In genomic region chr3:4981688-4982494, GRCh38 we compare ENCODE assay signal across 8 cellular contexts. TPM values are rescaled to one million over a fixed set of nuclear protein-coding genes. Genes with fewer than 3 reads are reported as not detected.
A peak's percentile ranks its signal among the peaks of the same experiment; 100 is the strongest.
DNase-seq lines count a peak whose midpoint lies in the region; ATAC-seq and TF ChIP-seq lines count a peak whose summit lies in the region.

No MANE protein-coding gene starts in this region.

- H3K4me1 ChIP-seq in CD4-positive, alpha-beta memory T cell (ENCODE audit: insufficient read depth, low read length), result peaks cover 66% of the 10 kb centered on the region
- peaks cover 34 to 60% of the 10 kb centered on the region in 2 donors for H3K4me1 ChIP-seq in thoracic aorta (ENCODE audit: control insufficient read depth in 1 of 2, low read depth in 2 of 2)

- H3K27me3 Mint-ChIP-seq in CD4-positive, alpha-beta memory T cell, result no peaks in the 10 kb centered on the region
- H3K27me3 Mint-ChIP-seq in activated naive CD8-positive, alpha-beta T cell treated with anti-CD3 and anti-CD28 coated beads for 36 hours, result peaks cover 16% of the 10 kb centered on the region

- H3K9me3 Mint-ChIP-seq in CD4-positive, alpha-beta memory T cell, result no peaks in the 10 kb centered on the region
- no peaks in the 10 kb centered on the region for H3K9me3 Mint-ChIP-seq in activated naive CD8-positive, alpha-beta T cell treated with anti-CD3 and anti-CD28 coated beads for 36 hours

- POLR2A ChIA-PET in CD4-positive, alpha-beta memory T cell (lab: Charles Lee; ENCODE audit: partially characterized antibody), result interaction anchor here (0.9 to 14.0 kb wide), 6 partner anchors 34 to 160 kb away, joined by 3 to 580 read pairs (median 70); no protein-coding TSS in a partner anchor

- H3K36me3 ChIP-seq in CD4-positive, alpha-beta memory T cell (ENCODE audit: insufficient read depth, low read length), result peaks cover 26% of the 10 kb centered on the region
- H3K36me3 ChIP-seq in thoracic aorta, result peaks cover 9% of the 10 kb centered on the region

- intact Hi-C loops in CD4-positive, alpha-beta memory T cell (cut with micrococcal nuclease), result loop anchor here (2.0 kb wide), 2 partner anchors 77 to 261 kb away; no protein-coding TSS in a partner anchor

- peak; percentile 61 for TF ChIP-seq CTCF in thoracic aorta (IDR thresholded peaks at IDR 0.05)

- no peaks in the 10 kb centered on the region for H3K27me3 ChIP-seq in CD4-positive, alpha-beta memory T cell (ENCODE audit: insufficient read depth, low read length)
- no peaks in the 10 kb centered on the region for H3K27me3 ChIP-seq in thoracic aorta (replicated peaks; ENCODE audit: insufficient read depth)

- no peak for DNase-seq in CD4-positive, alpha-beta memory T cell
- DNase-seq in HuH-7.5 (ENCODE audit: low spot score) (peak; percentile 79), kidney glomerular epithelial cell (lab: John Stamatoyannopoulos, UW) (peak; percentile 80), thoracic aorta (ENCODE audit: low spot score) (no peak), AG20443 (ENCODE audit: low spot score) (no peak)
- no peak for DNase-seq in activated naive CD8-positive, alpha-beta T cell treated with anti-CD3 and anti-CD28 coated beads for 36 hours

- peaks cover 32 to 63% of the 10 kb centered on the region in 2 donors for H3K36me3 Mint-ChIP-seq in CD4-positive, alpha-beta memory T cell
- H3K36me3 Mint-ChIP-seq in activated naive CD8-positive, alpha-beta T cell treated with anti-CD3 and anti-CD28 coated beads for 36 hours, result peaks cover 65% of the 10 kb centered on the region

- ATAC-seq in thoracic aorta (ENCODE audit: insufficient number of reproducible peaks, low FRiP score, low read depth) (no peak), HG03280 (IDR thresholded peaks at IDR 0.05; ENCODE audit: unreplicated experiment) (no peak), GM19463 (IDR thresholded peaks at IDR 0.05; ENCODE audit: unreplicated experiment) (no peak)

- H3K9me3 ChIP-seq in CD4-positive, alpha-beta memory T cell (ENCODE audit: control insufficient read depth in 1 of 2, low read length in 2 of 2), result no peaks in the 10 kb centered on the region
- H3K9me3 ChIP-seq in thoracic aorta, result no peaks in the 10 kb centered on the region

- peak overlapping the region; percentile 78 to 97 (median 92) for H3K27ac Mint-ChIP-seq in CD4-positive, alpha-beta memory T cell
- H3K27ac Mint-ChIP-seq in activated naive CD8-positive, alpha-beta T cell treated with anti-CD3 and anti-CD28 coated beads for 36 hours, result peak overlapping the region; percentile 89

- H3K27ac ChIP-seq in CD4-positive, alpha-beta memory T cell (ENCODE audit: low read depth, low read length), result peak overlapping the region; percentile 80
- peak overlapping the region; percentile 92 to 99 for H3K27ac ChIP-seq in thoracic aorta

- H3K4me3 ChIP-seq in CD4-positive, alpha-beta memory T cell (ENCODE audit: low read length in 2 of 2), result peak overlapping the region; percentile 19 to 58
- H3K4me3 ChIP-seq in thoracic aorta, result peak overlapping the region; percentile 93

- CTCF ChIA-PET in CD4-positive, alpha-beta memory T cell (lab: Charles Lee; ENCODE audit: partially characterized antibody), result interaction anchor here (0.9 to 12.9 kb wide), 14 partner anchors 11 to 271 kb away, joined by 3 to 251 read pairs (median 14); no protein-coding TSS in a partner anchor

- H3K4me1 Mint-ChIP-seq in CD4-positive, alpha-beta memory T cell, result peaks cover 44 to 75% (median 61%) of the 10 kb centered on the region in 4 donors
- H3K4me1 Mint-ChIP-seq in activated naive CD8-positive, alpha-beta T cell treated with anti-CD3 and anti-CD28 coated beads for 36 hours, result peaks cover 51% of the 10 kb centered on the region

- peak overlapping the region; percentile 89 to 100 (median 98) for H3K4me3 Mint-ChIP-seq in CD4-positive, alpha-beta memory T cell
- H3K4me3 Mint-ChIP-seq in activated naive CD8-positive, alpha-beta T cell treated with anti-CD3 and anti-CD28 coated beads for 36 hours, result peak overlapping the region; percentile 99

RNA-seq across cellular contexts. Expression of gene BHLHE40, which starts 2.7 kb away (rescaled TPM):
- total RNA-seq in CD4-positive, alpha-beta memory T cell, result 10 to 100 TPM; 44.9 to 45.8 TPM
- 10 to 100 TPM; 33.0 to 34.6 TPM for polyA plus RNA-seq in CD4-positive, alpha-beta memory T cell
- 100 to 1,000 TPM; 292 to 294 TPM for total RNA-seq in activated naive CD8-positive, alpha-beta T cell treated with anti-CD3 and anti-CD28 coated beads for 36 hours
- 100 to 1,000 TPM in 1 of 2 donors, 10 to 100 TPM in 1; 47.2 to 109 TPM for total RNA-seq in thoracic aorta

Comparison
In these comparisons a context has a peak if more than half of its experiments do, and no peak if none do; other contexts are left out.
1. DNase-seq: peak in HuH-7.5 (single experiment) and kidney glomerular epithelial cell (single experiment); none in CD4-positive, alpha-beta memory T cell (0 of 5), activated naive CD8-positive, alpha-beta T cell treated with anti-CD3 and anti-CD28 coated beads for 36 hours (single experiment), thoracic aorta (single experiment) and AG20443 (single experiment).